In genomic region chr7:30479356-30480120, GRCh38 we compare ENCODE assay signal across 8 cellular contexts. TPM values are rescaled to one million over a fixed set of nuclear protein-coding genes. Genes with fewer than 3 reads are reported as not detected.
A peak's percentile ranks its signal among the peaks of the same experiment; 100 is the strongest.
DNase-seq lines count a peak whose midpoint lies in the region; ATAC-seq and TF ChIP-seq lines count a peak whose summit lies in the region.
"Not testable (repeated sequence)": the region's sequence is repeated elsewhere in the genome, so short reads cannot be mapped to it uniquely, and the experiment has no call there.

No MANE protein-coding gene starts in this region.

- peak overlapping the region; percentile 9; the same call in 1 of the 2 replicates for H2AFZ ChIP-seq in OCI-LY1 (ENCODE audit: low read length)

- ATAC-seq in HG03354 (IDR thresholded peaks at IDR 0.05; ENCODE audit: poor library complexity, severe bottlenecking, unreplicated experiment): peak; percentile 36
- ATAC-seq in naive B cell (ENCODE audit: low read depth in 2 of 2): peak; percentile 60 to 65

- peak overlapping the region; percentile 73 for H3K4me2 ChIP-seq in OCI-LY1 (ENCODE audit: low read length)

- not testable (repeated sequence) for TF ChIP-seq CTCF in CD14-positive monocyte (IDR thresholded peaks at IDR 0.05); OCI-LY1 (IDR thresholded peaks at IDR 0.05; ENCODE audit: low read length); MCF 10A (IDR thresholded peaks at IDR 0.05; ENCODE audit: unreplicated experiment)

- H3K4me1 Mint-ChIP-seq in CD14-positive monocyte (peaks cover 35% of the 10 kb centered on the region), naive B cell (peaks cover 30 to 52% (median 36%) of the 10 kb centered on the region in 3 donors)
- H3K4me1 Mint-ChIP-seq in activated CD4-positive, alpha-beta T cell treated with anti-CD3 and anti-CD28 coated beads, Interleukin-2, amount 10 ng/mL, durations not matched to agents 7 days and 5 days: peaks cover 35% of the 10 kb centered on the region
- not testable (repeated sequence) for H3K4me1 Mint-ChIP-seq in MCF 10A (ENCODE audit: insufficient read depth, unreplicated experiment)

- H3K36me3 ChIP-seq in OCI-LY1 (ENCODE audit: insufficient read depth, low read length): not testable (repeated sequence)

- H3K4me1 ChIP-seq in OCI-LY1 (ENCODE audit: insufficient read depth, low read length, severe bottlenecking): peaks cover 23% of the 10 kb centered on the region

- CTCF ChIA-PET in activated CD4-positive, alpha-beta T cell treated with anti-CD3 and anti-CD28 coated beads, Interleukin-2, amount 10 ng/mL, durations not matched to agents 7 days and 5 days (lab: Charles Lee): interaction anchor here (1.8 kb wide), 1 partner anchor 21 kb away, joined by 5 read pairs; no protein-coding TSS in a partner anchor
- CTCF ChIA-PET in MCF 10A (lab: Yijun Ruan, JAX): interaction anchor here (0.9 to 1.2 kb wide), 2 partner anchors 31 to 732 kb away, joined by 3 to 4 read pairs; no protein-coding TSS in a partner anchor

- intact Hi-C loops in CD14-positive monocyte (cut with micrococcal nuclease) (loop anchor here in 1 of 2 donors (5.0 kb wide), 1 partner anchor 52 kb away; no protein-coding TSS in a partner anchor), MCF 10A (cut with micrococcal nuclease) (loop anchor here (1.0 kb wide), 1 partner anchor 25 kb away; the partner anchor contains the start of gene GGCT)

- H3K4me3 ChIP-seq in OCI-LY1 (ENCODE audit: low read depth, low read length, poor library complexity, severe bottlenecking): peak overlapping the region; percentile 67

- BruUV-seq in MCF 10A (replicated peaks; lab: Mats Ljungman, UMichigan): not testable (repeated sequence)

- not testable (repeated sequence) for H3K27ac ChIP-seq in OCI-LY1 (ENCODE audit: low read depth, low read length, poor library complexity, severe bottlenecking)

- not testable (repeated sequence) for H3K9me3 ChIP-seq in OCI-LY1 (ENCODE audit: low read length)

- POLR2A ChIA-PET in activated CD4-positive, alpha-beta T cell treated with anti-CD3 and anti-CD28 coated beads, Interleukin-2, amount 10 ng/mL, durations not matched to agents 7 days and 5 days (lab: Charles Lee): interaction anchor here (0.6 kb wide), 1 partner anchor 25 kb away, joined by 3 read pairs; no protein-coding TSS in a partner anchor
- POLR2A ChIA-PET in MCF 10A (lab: Yijun Ruan, JAX): interaction anchor here (0.7 to 3.5 kb wide), 13 partner anchors 11 to 178 kb away, joined by 3 to 33 read pairs (median 6); partner anchors contain the start of gene GGCT

- peak overlapping the region; percentile 95 to 96 for H3K4me3 Mint-ChIP-seq in CD14-positive monocyte
- peak overlapping the region; percentile 93 for H3K4me3 Mint-ChIP-seq in activated CD4-positive, alpha-beta T cell treated with anti-CD3 and anti-CD28 coated beads, Interleukin-2, amount 10 ng/mL, durations not matched to agents 7 days and 5 days
- peak overlapping the region; percentile 86 for H3K4me3 Mint-ChIP-seq in MCF 10A (ENCODE audit: unreplicated experiment)
- H3K4me3 Mint-ChIP-seq in naive B cell: peak overlapping the region in 7 of 8 donors; percentile 93 to 98 (median 97)

- H3K27me3 ChIP-seq in OCI-LY1 (ENCODE audit: insufficient read depth, low read length): not testable (repeated sequence)

- not testable (repeated sequence) for H3F3A ChIP-seq in OCI-LY1 (ENCODE audit: insufficient read depth, low read length)

- H3K27ac Mint-ChIP-seq in CD14-positive monocyte (peak overlapping the region; percentile 71 to 83 (median 82)), naive B cell (peak overlapping the region in 5 of 6 donors; percentile 82 to 96 (median 91))
- H3K27ac Mint-ChIP-seq in activated CD4-positive, alpha-beta T cell treated with anti-CD3 and anti-CD28 coated beads, Interleukin-2, amount 10 ng/mL, durations not matched to agents 7 days and 5 days: peak overlapping the region; percentile 93
- H3K27ac Mint-ChIP-seq in MCF 10A (ENCODE audit: low read depth, unreplicated experiment): not testable (repeated sequence)

- not testable (repeated sequence) for H3K27me3 Mint-ChIP-seq in CD14-positive monocyte (ENCODE audit: low read depth in 3 of 3); activated CD4-positive, alpha-beta T cell treated with anti-CD3 and anti-CD28 coated beads, Interleukin-2, amount 10 ng/mL, durations not matched to agents 7 days and 5 days; MCF 10A (ENCODE audit: insufficient read depth, unreplicated experiment); naive B cell

- H3K36me3 Mint-ChIP-seq in CD14-positive monocyte; MCF 10A (ENCODE audit: insufficient read depth, unreplicated experiment); naive B cell: not testable (repeated sequence)
- peaks cover 23% of the 10 kb centered on the region for H3K36me3 Mint-ChIP-seq in activated CD4-positive, alpha-beta T cell treated with anti-CD3 and anti-CD28 coated beads, Interleukin-2, amount 10 ng/mL, durations not matched to agents 7 days and 5 days (ENCODE audit: low read depth)

- not testable (repeated sequence) for H3K9me3 Mint-ChIP-seq in CD14-positive monocyte; activated CD4-positive, alpha-beta T cell treated with anti-CD3 and anti-CD28 coated beads, Interleukin-2, amount 10 ng/mL, durations not matched to agents 7 days and 5 days; MCF 10A (ENCODE audit: unreplicated experiment); naive B cell

- not testable (repeated sequence) for H3K9me2 ChIP-seq in OCI-LY1 (ENCODE audit: low read depth, low read length)

- not testable (repeated sequence) for H4K20me1 ChIP-seq in OCI-LY1 (ENCODE audit: insufficient read depth, low read length)

- DNase-seq in CD14-positive monocyte (ENCODE audit: low spot score): not testable (repeated sequence)
- peak; percentile 54 for DNase-seq in activated CD4-positive, alpha-beta T cell treated with anti-CD3 and anti-CD28 coated beads, Interleukin-2, amount 10 ng/mL, durations not matched to agents 7 days and 5 days
- DNase-seq in MCF 10A (ENCODE audit: unreplicated experiment): peak; percentile 38
- DNase-seq in glomerular visceral epithelial cell (ENCODE audit: extremely low spot score): peak; percentile 21
- DNase-seq in naive B cell: peak; percentile 37
- peak in 2 of 3 experiments; percentile 2 to 6 for DNase-seq in stimulated activated CD4-positive, alpha-beta T cell treated with anti-CD3 and anti-CD28 coated beads, TNF-alpha, amount 100 ng/mL, for 4 hours (ENCODE audit: low read depth in 3 of 3)

- H3K79me2 ChIP-seq in OCI-LY1 (ENCODE audit: insufficient read depth, low read length): not testable (repeated sequence)

- H3K9ac ChIP-seq in OCI-LY1 (ENCODE audit: low read length): peak overlapping the region; percentile 66; the same call in 1 of the 2 replicates

RNA-seq across cellular contexts. Expression of gene NOD1, which starts 1.0 kb away (rescaled TPM):
- polyA plus RNA-seq in CD14-positive monocyte: 1 to 10 TPM; 2.8 to 4.6 TPM
- 10 to 100 TPM; 17.0 to 21.1 TPM for total RNA-seq in activated CD4-positive, alpha-beta T cell treated with anti-CD3 and anti-CD28 coated beads, Interleukin-2, amount 10 ng/mL, durations not matched to agents 7 days and 5 days
- 3.8 and 4.8 TPM in 2 replicates for total RNA-seq in MCF 10A (2022)
- polyA plus RNA-seq in naive B cell (ENCODE audit: low read depth in 6 of 6): 10 to 100 TPM in 2 of 6 donors, 1 to 10 TPM in 4; 7.0 to 16.8 (median 8.6) TPM

RNA-seq across cellular contexts. Expression of gene GGCT, which starts 25.1 kb away (rescaled TPM):
- 10 to 100 TPM; 10.7 to 18.1 TPM for polyA plus RNA-seq in CD14-positive monocyte
- total RNA-seq in activated CD4-positive, alpha-beta T cell treated with anti-CD3 and anti-CD28 coated beads, Interleukin-2, amount 10 ng/mL, durations not matched to agents 7 days and 5 days: 10 to 100 TPM; 39.9 to 42.6 TPM
- total RNA-seq in MCF 10A (2022): 48.3 and 64.8 TPM in 2 replicates
- 10 to 100 TPM; 12.1 to 36.0 (median 28.8) TPM for polyA plus RNA-seq in naive B cell (ENCODE audit: low read depth in 6 of 6)
